Comparison of ENCODE assay signal across 9 cellular contexts in the genomic region with DNA sequence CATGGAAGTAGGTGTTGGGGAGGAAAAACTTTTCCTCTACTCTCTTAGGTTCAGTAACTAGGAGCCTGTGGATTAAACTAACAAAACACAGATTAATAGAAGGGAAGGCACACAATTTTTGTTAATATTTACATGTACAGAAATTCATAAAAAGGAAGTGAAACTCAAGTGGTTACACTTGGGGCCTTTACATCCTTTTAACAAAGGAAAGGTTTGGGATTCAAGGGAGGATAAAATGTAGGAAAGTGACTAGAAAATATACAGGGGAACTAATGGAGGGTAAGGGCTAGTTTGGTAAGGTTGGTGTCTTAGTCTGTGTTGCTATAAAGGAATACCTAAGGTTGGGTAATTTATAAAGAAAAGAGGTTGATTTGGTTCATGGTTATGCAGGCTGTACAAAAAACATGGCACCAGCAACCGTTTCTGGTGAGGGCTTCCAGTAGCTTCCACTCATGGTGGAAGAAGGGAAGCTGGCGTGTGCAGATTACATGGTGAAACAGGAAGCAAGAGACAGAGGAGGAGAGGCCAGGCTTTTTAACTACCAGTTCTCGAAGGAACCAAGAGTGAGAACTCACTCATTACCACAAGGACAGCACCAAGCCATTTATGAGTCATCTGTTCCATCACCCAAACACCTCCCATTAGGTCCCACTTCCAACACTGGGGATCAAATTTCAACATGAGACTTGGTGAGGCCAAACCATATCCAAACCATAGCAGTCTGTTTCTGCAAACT.
A peak's percentile ranks its signal among the peaks of the same experiment; 100 is the strongest.
DNase-seq lines count a peak whose midpoint lies in the region; ATAC-seq and TF ChIP-seq lines count a peak whose summit lies in the region.
"Had no signal": no experiment of that assay in that cellular context is flagged by ENCODE, and none has a peak within 500 bp of the region (broad histone marks: within the 10 kb centered on the region; RNA-seq: fewer than 3 reads in every experiment).

No MANE protein-coding gene starts in this region.

- H3K27me3 Mint-ChIP-seq in neural progenitor cell (ENCODE audit: insufficient read depth, low read depth), result peaks cover 7% of the 10 kb centered on the region
- H3K27me3 Mint-ChIP-seq in naive thymus-derived CD4-positive, alpha-beta T cell, result no peaks in the 10 kb centered on the region

- DNase-seq in HS-27A (ENCODE audit: low read depth) (peak; percentile 14), neural progenitor cell (ENCODE audit: low spot score) (no peak), putamen (ENCODE audit: low spot score) (no peak), HuH-7.5 (ENCODE audit: low spot score) (no peak)
- DNase-seq in naive thymus-derived CD4-positive, alpha-beta T cell, result no peak
- no peak for DNase-seq in activated T-cell treated with anti-CD3 and anti-CD28 coated beads, Interleukin-2, amount 50 U/mL, for 1 hour
- DNase-seq: SIG-M5 had no signal

- H3K9me3 Mint-ChIP-seq in neural progenitor cell, result peaks cover 8% of the 10 kb centered on the region
- peaks cover 0 to 5% (median 0%) of the 10 kb centered on the region in 11 donors for H3K9me3 Mint-ChIP-seq in naive thymus-derived CD4-positive, alpha-beta T cell

- no peaks in the 10 kb centered on the region for H4K20me1 ChIP-seq in neural progenitor cell (ENCODE audit: low read depth)

- H3K4me2 ChIP-seq in neural progenitor cell, result no peak overlapping the region

- intact Hi-C loops in naive thymus-derived CD4-positive, alpha-beta T cell (cut with micrococcal nuclease), result no loop called here

- H3K36me3 Mint-ChIP-seq in neural progenitor cell, result peaks cover 10% of the 10 kb centered on the region
- H3K36me3 Mint-ChIP-seq in naive thymus-derived CD4-positive, alpha-beta T cell, result no peaks in the 10 kb centered on the region

- H3K27ac ChIP-seq in neural progenitor cell, result no peak overlapping the region
- no peak overlapping the region for H3K27ac ChIP-seq in naive thymus-derived CD4-positive, alpha-beta T cell (ENCODE audit: low read depth, low read length)

- no peaks in the 10 kb centered on the region for H3F3A ChIP-seq in neural progenitor cell (ENCODE audit: low read depth)

- no peaks in the 10 kb centered on the region for H3K36me3 ChIP-seq in neural progenitor cell
- no peaks in the 10 kb centered on the region for H3K36me3 ChIP-seq in naive thymus-derived CD4-positive, alpha-beta T cell (ENCODE audit: control insufficient read depth in 2 of 3, insufficient read depth in 3 of 3, low read length in 3 of 3)

- H3K27me3 ChIP-seq in neural progenitor cell, result no peaks in the 10 kb centered on the region
- H3K27me3 ChIP-seq in naive thymus-derived CD4-positive, alpha-beta T cell (ENCODE audit: control insufficient read depth in 2 of 2, insufficient read depth in 2 of 2, low read length in 2 of 2), result no peaks in the 10 kb centered on the region

- no peaks in the 10 kb centered on the region for H3K9me3 ChIP-seq in neural progenitor cell (ENCODE audit: low read depth)
- no peaks in the 10 kb centered on the region for H3K9me3 ChIP-seq in naive thymus-derived CD4-positive, alpha-beta T cell (ENCODE audit: control insufficient read depth in 2 of 3, low read length in 3 of 3)

- POLR2A ChIA-PET in naive thymus-derived CD4-positive, alpha-beta T cell (lab: Charles Lee), result no interaction called here

- no peak overlapping the region for H3K4me3 ChIP-seq in neural progenitor cell
- H3K4me3 ChIP-seq in naive thymus-derived CD4-positive, alpha-beta T cell (ENCODE audit: low read length), result no peak overlapping the region

- no peak overlapping the region for H3K4me3 Mint-ChIP-seq in neural progenitor cell
- no peak overlapping the region for H3K4me3 Mint-ChIP-seq in naive thymus-derived CD4-positive, alpha-beta T cell

- H3K4me1 ChIP-seq in neural progenitor cell, result peaks cover 28% of the 10 kb centered on the region
- no peaks in the 10 kb centered on the region for H3K4me1 ChIP-seq in naive thymus-derived CD4-positive, alpha-beta T cell (ENCODE audit: control insufficient read depth in 2 of 2, insufficient read depth in 2 of 2, low read length in 2 of 2)

- TF ChIP-seq CTCF in neural progenitor cell (IDR thresholded peaks at IDR 0.05), result no peak

- H3K27ac Mint-ChIP-seq in neural progenitor cell, result peak overlapping the region; percentile 51
- H3K27ac Mint-ChIP-seq in naive thymus-derived CD4-positive, alpha-beta T cell, result no peak overlapping the region

- CTCF ChIA-PET in naive thymus-derived CD4-positive, alpha-beta T cell (lab: Charles Lee), result no interaction called here

- H3K79me2 ChIP-seq in neural progenitor cell (ENCODE audit: low read depth), result no peaks in the 10 kb centered on the region

- no peak overlapping the region for H3K9ac ChIP-seq in neural progenitor cell

- peaks cover 34% of the 10 kb centered on the region for H3K4me1 Mint-ChIP-seq in neural progenitor cell
- H3K4me1 Mint-ChIP-seq in naive thymus-derived CD4-positive, alpha-beta T cell, result no peaks in the 10 kb centered on the region

- no peak overlapping the region for H2AFZ ChIP-seq in neural progenitor cell (replicated peaks)

- peak; percentile 81 for ATAC-seq in GM19372 (IDR thresholded peaks at IDR 0.05; ENCODE audit: low read depth, unreplicated experiment)
- ATAC-seq in HG02840 (IDR thresholded peaks at IDR 0.05; ENCODE audit: low FRiP score, unreplicated experiment), result peak; percentile 86
- ATAC-seq in naive thymus-derived CD4-positive, alpha-beta T cell, result no peak
